34 cellular contexts compared by ENCODE assay signal in genomic region chr3:64303881-64304280, GRCh38.
"Had no signal": no experiment of that assay in that cellular context is flagged by ENCODE, and none has a peak within 500 bp of the region (broad histone marks: within the 10 kb centered on the region; RNA-seq: fewer than 3 reads in every experiment).

No MANE protein-coding gene starts in this region.

- H3K27me3 ChIP-seq: MG63 had no signal

- H3K4me3 ChIP-seq: MG63 had no signal

- H3K9me3 ChIP-seq: MG63 had no signal

- DNase-seq: Karpas-422, Kasumi-1, MG63, MM.1S, MV-4-11, NCI-H1048, NCI-H1092, NCI-H1092 treated with DMSO at 0.1 percent for 48 hours, NCI-H1105, NCI-H1105 treated with DMSO at 0.1 percent for 48 hours, NCI-H1417, NCI-H1417 treated with DMSO at 0.1 percent for 48 hours, NCI-H1436, NCI-H1436 treated with DMSO at 0.1 percent for 48 hours, NCI-H146, NCI-H1694, NCI-H1694 treated with DMSO at 0.1 percent for 48 hours, NCI-H187, NCI-H187 treated with DMSO at 0.1 percent for 48 hours, NCI-H1930, NCI-H2029, NCI-H2029 treated with DMSO at 0.1 percent for 48 hours, NCI-H2081, NCI-H2081 treated with DMSO at 0.1 percent for 48 hours, NCI-H2107, NCI-H2171, NCI-H2171 treated with DMSO at 0.1 percent for 48 hours, NCI-H2227 treated with DMSO at 0.1 percent for 48 hours, NCI-H226, NCI-H345, NCI-H446, NCI-H446 treated with DMSO at 0.1 percent for 48 hours, NCI-H510A, NCI-H510A treated with DMSO at 0.1 percent for 48 hours had no signal

- H3K36me3 ChIP-seq: MG63 had no signal
